Comparison of ENCODE assay signal across 1 cellular context in the genomic region with DNA sequence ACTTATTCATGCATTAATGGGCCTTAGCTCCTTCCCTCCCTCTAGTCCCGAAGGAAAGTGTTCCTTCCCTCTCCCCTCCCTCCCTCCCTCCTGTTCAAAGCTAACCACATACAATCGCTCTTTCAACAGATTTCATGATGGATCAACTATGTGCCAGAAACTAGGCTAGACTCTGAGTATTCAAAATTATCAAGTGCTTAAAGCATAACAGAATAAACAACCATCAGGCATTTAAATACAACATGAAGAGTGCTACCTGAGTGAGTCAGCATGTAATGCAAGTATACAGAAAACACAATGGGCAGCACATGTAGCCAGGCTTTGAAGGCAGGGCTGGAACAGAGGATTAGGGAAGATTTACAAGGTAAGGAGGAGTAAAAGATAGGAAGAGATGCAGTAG.
TF ChIP-seq lines count a peak whose summit lies in the region.

No MANE protein-coding gene starts in this region.

TF ChIP-seq in H1, 55 proteins besides CTCF, POLR2A, EP300 and RAD21:
- TF ChIP-seq TEAD4 (IDR thresholded peaks at IDR 0.05; ENCODE audit: low read depth, low read length) = no peak
- no peak for TF ChIP-seq SIX5 (IDR thresholded peaks at IDR 0.05; ENCODE audit: low read depth, low read length)
- TF ChIP-seq MAX (IDR thresholded peaks at IDR 0.05) = peak; percentile 74; the same call in 1 of the 2 replicates
- TF ChIP-seq SIN3A (conservative IDR thresholded peaks at IDR 0.05 in 1 of 2, IDR thresholded peaks at IDR 0.05 in 1 of 2; ENCODE audit: low read depth in 1 of 2, low read length in 2 of 2) = no peak
- TF ChIP-seq ZNF274 (IDR thresholded peaks at IDR 0.05; ENCODE audit: borderline replicate concordance, extremely low read depth, low read length) = no peak
- TF ChIP-seq RFX5 (IDR thresholded peaks at IDR 0.05; ENCODE audit: borderline replicate concordance, low read depth, low read length) = no peak
- TF ChIP-seq FOSL1 (IDR thresholded peaks at IDR 0.05; ENCODE audit: insufficient read depth, low read depth, low read length) = no peak
- TF ChIP-seq RNF2 (IDR thresholded peaks at IDR 0.05; ENCODE audit: borderline replicate concordance, low read depth, low read length, missing control alignments, poor library complexity, severe bottlenecking) = no peak
- no peak for TF ChIP-seq MAFK (IDR thresholded peaks at IDR 0.05; ENCODE audit: low read depth, low read length)
- TF ChIP-seq KDM5A (IDR thresholded peaks at IDR 0.05; ENCODE audit: low read length) = no peak
- TF ChIP-seq BACH1 (IDR thresholded peaks at IDR 0.05; ENCODE audit: low read length) = no peak
- no peak for TF ChIP-seq KDM4A (IDR thresholded peaks at IDR 0.05; ENCODE audit: low read depth, low read length, severe bottlenecking)
- TF ChIP-seq, protein P1, sequence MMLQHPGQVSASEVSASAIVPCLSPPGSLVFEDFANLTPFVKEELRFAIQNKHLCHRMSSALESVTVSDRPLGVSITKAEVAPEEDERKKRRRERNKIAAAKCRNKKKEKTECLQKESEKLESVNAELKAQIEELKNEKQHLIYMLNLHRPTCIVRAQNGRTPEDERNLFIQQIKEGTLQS (IDR thresholded peaks at IDR 0.05; ENCODE audit: insufficient read depth, low read depth, low read length) = no peak
- TF ChIP-seq, protein P2, sequence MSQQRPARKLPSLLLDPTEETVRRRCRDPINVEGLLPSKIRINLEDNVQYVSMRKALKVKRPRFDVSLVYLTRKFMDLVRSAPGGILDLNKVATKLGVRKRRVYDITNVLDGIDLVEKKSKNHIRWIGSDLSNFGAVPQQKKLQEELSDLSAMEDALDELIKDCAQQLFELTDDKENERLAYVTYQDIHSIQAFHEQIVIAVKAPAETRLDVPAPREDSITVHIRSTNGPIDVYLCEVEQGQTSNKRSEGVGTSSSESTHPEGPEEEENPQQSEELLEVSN (IDR thresholded peaks at IDR 0.05) = peak; percentile 37
- TF ChIP-seq CREB1 (IDR thresholded peaks at IDR 0.05) = no peak
- TF ChIP-seq BCL11A (IDR thresholded peaks at IDR 0.05; ENCODE audit: low read depth in 2 of 2, low read length in 2 of 2) = no peak
- peak; percentile 51 for TF ChIP-seq ASH2L (IDR thresholded peaks at IDR 0.05; ENCODE audit: low read length)
- TF ChIP-seq SUZ12 (IDR thresholded peaks at IDR 0.05; ENCODE audit: low read length) = no peak
- TF ChIP-seq HDAC6 (IDR thresholded peaks at IDR 0.05; ENCODE audit: low read depth, low read length) = no peak
- no peak for TF ChIP-seq NANOG (IDR thresholded peaks at IDR 0.05; ENCODE audit: insufficient read depth, low read depth, low read length, poor library complexity, severe bottlenecking)
TF ChIP-seq in H1: peak in this region for 3.
